In the genomic region with DNA sequence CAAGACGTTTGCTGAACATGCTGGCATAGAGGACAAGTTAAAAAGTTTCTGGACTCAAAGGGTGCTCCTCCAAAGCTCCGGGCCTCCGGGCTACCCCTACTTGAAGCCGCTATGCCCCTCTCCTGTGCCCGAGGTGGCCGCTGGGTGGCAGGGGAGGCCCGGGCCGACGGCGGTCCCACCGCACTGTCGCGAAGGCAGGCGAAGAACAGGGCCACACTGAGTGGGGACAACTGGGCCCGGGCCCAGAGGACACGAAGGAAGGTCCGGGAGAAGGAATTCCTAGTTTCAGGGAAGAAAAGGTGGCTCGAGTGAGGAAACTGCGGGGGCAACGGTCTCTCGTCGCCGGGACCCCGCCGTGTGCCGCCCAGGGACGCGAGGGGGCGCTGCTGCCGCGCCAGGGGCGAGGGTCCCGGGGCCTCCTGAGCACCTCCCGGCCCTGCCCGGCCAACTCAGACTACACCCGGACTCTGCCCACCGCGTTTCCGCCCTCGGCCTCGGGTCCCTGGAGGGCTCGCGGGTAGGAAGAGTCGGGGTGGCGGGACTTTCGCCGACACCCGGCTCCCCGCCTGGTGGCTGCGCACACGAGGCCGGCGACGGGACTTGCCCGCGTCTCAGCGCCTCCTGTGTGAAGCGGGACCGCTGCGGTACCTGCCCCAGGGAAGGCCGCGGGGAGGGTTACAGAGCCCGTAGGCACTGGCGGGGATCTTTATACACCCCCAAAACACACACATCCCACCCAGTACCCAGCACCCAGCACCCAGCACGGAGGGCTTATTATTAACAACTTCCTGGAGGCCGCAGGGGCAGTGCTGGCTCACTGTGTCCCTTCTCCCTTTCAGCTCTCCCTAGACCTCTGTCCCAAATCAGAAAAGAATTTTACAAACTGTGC, we compare ENCODE assay signal across 1 cellular context.
TF ChIP-seq lines count a peak whose summit lies in the region.

No MANE protein-coding gene starts in this region.

TF ChIP-seq in HepG2, 621 proteins besides CTCF, POLR2A, EP300 and RAD21 (continued from another document and continues in another):
- TF ChIP-seq ZNF839 (CRISPR knock-in tag; IDR thresholded peaks at IDR 0.05; ENCODE audit: borderline replicate concordance) = no peak
- TF ChIP-seq, protein P1, sequence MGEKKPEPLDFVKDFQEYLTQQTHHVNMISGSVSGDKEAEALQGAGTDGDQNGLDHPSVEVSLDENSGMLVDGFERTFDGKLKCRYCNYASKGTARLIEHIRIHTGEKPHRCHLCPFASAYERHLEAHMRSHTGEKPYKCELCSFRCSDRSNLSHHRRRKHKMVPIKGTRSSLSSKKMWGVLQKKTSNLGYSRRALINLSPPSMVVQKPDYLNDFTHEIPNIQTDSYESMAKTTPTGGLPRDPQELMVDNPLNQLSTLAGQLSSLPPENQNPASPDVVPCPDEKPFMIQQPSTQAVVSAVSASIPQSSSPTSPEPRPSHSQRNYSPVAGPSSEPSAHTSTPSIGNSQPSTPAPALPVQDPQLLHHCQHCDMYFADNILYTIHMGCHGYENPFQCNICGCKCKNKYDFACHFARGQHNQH (CRISPR knock-in tag; IDR thresholded peaks at IDR 0.05) = peak; percentile 44; the same call in 1 of the 2 replicates
- no peak for TF ChIP-seq ZNF317 (CRISPR knock-in tag; IDR thresholded peaks at IDR 0.05)
- 0 out of 2 replicates have a peak, but pooled peaks have one; percentile 16 for TF ChIP-seq ZNF337 (CRISPR knock-in tag; IDR thresholded peaks at IDR 0.05; ENCODE audit: borderline replicate concordance, low read depth)
- no peak for TF ChIP-seq ZMYM4 (CRISPR knock-in tag; IDR thresholded peaks at IDR 0.05)
- TF ChIP-seq RARG (CRISPR knock-in tag; IDR thresholded peaks at IDR 0.05; ENCODE audit: low read depth) = no peak
- no peak for TF ChIP-seq TCF7 (IDR thresholded peaks at IDR 0.05; ENCODE audit: low read depth)
- no peak for TF ChIP-seq FOSL2 (CRISPR knock-in tag; IDR thresholded peaks at IDR 0.05)
- no peak for TF ChIP-seq PAWR (CRISPR knock-in tag; IDR thresholded peaks at IDR 0.05; ENCODE audit: borderline replicate concordance)
- TF ChIP-seq ZBTB7B (CRISPR knock-in tag; IDR thresholded peaks at IDR 0.05) = no peak; the same call in 1 of the 2 replicates
- TF ChIP-seq FOXM1 (CRISPR knock-in tag; IDR thresholded peaks at IDR 0.05) = no peak
- TF ChIP-seq, protein P2, sequence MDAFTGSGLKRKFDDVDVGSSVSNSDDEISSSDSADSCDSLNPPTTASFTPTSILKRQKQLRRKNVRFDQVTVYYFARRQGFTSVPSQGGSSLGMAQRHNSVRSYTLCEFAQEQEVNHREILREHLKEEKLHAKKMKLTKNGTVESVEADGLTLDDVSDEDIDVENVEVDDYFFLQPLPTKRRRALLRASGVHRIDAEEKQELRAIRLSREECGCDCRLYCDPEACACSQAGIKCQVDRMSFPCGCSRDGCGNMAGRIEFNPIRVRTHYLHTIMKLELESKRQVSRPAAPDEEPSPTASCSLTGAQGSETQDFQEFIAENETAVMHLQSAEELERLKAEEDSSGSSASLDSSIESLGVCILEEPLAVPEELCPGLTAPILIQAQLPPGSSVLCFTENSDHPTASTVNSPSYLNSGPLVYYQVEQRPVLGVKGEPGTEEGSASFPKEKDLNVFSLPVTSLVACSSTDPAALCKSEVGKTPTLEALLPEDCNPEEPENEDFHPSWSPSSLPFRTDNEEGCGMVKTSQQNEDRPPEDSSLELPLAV (CRISPR knock-in tag; conservative IDR thresholded peaks at IDR 0.05; ENCODE audit: low read depth) = no peak
- no peak for TF ChIP-seq PPARG (CRISPR knock-in tag; conservative IDR thresholded peaks at IDR 0.05)
- TF ChIP-seq JUNB (CRISPR knock-in tag; IDR thresholded peaks at IDR 0.05; ENCODE audit: borderline replicate concordance) = no peak
- TF ChIP-seq, protein P3, sequence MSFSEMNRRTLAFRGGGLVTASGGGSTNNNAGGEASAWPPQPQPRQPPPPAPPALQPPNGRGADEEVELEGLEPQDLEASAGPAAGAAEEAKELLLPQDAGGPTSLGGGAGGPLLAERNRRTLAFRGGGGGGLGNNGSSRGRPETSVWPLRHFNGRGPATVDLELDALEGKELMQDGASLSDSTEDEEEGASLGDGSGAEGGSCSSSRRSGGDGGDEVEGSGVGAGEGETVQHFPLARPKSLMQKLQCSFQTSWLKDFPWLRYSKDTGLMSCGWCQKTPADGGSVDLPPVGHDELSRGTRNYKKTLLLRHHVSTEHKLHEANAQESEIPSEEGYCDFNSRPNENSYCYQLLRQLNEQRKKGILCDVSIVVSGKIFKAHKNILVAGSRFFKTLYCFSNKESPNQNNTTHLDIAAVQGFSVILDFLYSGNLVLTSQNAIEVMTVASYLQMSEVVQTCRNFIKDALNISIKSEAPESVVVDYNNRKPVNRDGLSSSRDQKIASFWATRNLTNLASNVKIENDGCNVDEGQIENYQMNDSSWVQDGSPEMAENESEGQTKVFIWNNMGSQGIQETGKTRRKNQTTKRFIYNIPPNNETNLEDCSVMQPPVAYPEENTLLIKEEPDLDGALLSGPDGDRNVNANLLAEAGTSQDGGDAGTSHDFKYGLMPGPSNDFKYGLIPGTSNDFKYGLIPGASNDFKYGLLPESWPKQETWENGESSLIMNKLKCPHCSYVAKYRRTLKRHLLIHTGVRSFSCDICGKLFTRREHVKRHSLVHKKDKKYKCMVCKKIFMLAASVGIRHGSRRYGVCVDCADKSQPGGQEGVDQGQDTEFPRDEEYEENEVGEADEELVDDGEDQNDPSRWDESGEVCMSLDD (CRISPR knock-in tag; IDR thresholded peaks at IDR 0.05; ENCODE audit: borderline replicate concordance) = no peak
- no peak for TF ChIP-seq ZFP1 (CRISPR knock-in tag; IDR thresholded peaks at IDR 0.05)
- TF ChIP-seq, protein P4, sequence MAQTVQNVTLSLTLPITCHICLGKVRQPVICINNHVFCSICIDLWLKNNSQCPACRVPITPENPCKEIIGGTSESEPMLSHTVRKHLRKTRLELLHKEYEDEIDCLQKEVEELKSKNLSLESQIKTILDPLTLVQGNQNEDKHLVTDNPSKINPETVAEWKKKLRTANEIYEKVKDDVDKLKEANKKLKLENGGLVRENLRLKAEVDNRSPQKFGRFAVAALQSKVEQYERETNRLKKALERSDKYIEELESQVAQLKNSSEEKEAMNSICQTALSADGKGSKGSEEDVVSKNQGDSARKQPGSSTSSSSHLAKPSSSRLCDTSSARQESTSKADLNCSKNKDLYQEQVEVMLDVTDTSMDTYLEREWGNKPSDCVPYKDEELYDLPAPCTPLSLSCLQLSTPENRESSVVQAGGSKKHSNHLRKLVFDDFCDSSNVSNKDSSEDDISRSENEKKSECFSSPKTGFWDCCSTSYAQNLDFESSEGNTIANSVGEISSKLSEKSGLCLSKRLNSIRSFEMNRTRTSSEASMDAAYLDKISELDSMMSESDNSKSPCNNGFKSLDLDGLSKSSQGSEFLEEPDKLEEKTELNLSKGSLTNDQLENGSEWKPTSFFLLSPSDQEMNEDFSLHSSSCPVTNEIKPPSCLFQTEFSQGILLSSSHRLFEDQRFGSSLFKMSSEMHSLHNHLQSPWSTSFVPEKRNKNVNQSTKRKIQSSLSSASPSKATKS (CRISPR knock-in tag; IDR thresholded peaks at IDR 0.05) = no peak
- no peak for TF ChIP-seq TCF7L2 (IDR thresholded peaks at IDR 0.05; ENCODE audit: low read depth, low read length)
- TF ChIP-seq EZH2 (conservative IDR thresholded peaks at IDR 0.05; ENCODE audit: low read depth, low read length) = 0 out of 2 replicates have a peak, but pooled peaks have one; percentile 29
- no peak for TF ChIP-seq ZNF616 (CRISPR knock-in tag; IDR thresholded peaks at IDR 0.05; ENCODE audit: low read depth)
- TF ChIP-seq ZNF496 (CRISPR knock-in tag; IDR thresholded peaks at IDR 0.05; ENCODE audit: insufficient replicate concordance) = no peak
- no peak for TF ChIP-seq ZNF790 (CRISPR knock-in tag; IDR thresholded peaks at IDR 0.05; ENCODE audit: borderline replicate concordance)
- TF ChIP-seq ZBTB20 (CRISPR knock-in tag; IDR thresholded peaks at IDR 0.05; ENCODE audit: borderline replicate concordance, low read depth) = no peak
- TF ChIP-seq, protein P5, sequence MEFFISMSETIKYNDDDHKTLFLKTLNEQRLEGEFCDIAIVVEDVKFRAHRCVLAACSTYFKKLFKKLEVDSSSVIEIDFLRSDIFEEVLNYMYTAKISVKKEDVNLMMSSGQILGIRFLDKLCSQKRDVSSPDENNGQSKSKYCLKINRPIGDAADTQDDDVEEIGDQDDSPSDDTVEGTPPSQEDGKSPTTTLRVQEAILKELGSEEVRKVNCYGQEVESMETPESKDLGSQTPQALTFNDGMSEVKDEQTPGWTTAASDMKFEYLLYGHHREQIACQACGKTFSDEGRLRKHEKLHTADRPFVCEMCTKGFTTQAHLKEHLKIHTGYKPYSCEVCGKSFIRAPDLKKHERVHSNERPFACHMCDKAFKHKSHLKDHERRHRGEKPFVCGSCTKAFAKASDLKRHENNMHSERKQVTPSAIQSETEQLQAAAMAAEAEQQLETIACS (CRISPR knock-in tag; IDR thresholded peaks at IDR 0.05) = no peak
- TF ChIP-seq, protein P6, sequence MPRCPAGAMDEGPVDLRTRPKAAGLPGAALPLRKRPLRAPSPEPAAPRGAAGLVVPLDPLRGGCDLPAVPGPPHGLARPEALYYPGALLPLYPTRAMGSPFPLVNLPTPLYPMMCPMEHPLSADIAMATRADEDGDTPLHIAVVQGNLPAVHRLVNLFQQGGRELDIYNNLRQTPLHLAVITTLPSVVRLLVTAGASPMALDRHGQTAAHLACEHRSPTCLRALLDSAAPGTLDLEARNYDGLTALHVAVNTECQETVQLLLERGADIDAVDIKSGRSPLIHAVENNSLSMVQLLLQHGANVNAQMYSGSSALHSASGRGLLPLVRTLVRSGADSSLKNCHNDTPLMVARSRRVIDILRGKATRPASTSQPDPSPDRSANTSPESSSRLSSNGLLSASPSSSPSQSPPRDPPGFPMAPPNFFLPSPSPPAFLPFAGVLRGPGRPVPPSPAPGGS (CRISPR knock-in tag; IDR thresholded peaks at IDR 0.05) = no peak
- TF ChIP-seq, protein P7, sequence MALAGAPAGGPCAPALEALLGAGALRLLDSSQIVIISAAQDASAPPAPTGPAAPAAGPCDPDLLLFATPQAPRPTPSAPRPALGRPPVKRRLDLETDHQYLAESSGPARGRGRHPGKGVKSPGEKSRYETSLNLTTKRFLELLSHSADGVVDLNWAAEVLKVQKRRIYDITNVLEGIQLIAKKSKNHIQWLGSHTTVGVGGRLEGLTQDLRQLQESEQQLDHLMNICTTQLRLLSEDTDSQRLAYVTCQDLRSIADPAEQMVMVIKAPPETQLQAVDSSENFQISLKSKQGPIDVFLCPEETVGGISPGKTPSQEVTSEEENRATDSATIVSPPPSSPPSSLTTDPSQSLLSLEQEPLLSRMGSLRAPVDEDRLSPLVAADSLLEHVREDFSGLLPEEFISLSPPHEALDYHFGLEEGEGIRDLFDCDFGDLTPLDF (CRISPR knock-in tag; IDR thresholded peaks at IDR 0.05) = no peak
- no peak for TF ChIP-seq WIZ (CRISPR knock-in tag; IDR thresholded peaks at IDR 0.05)
- TF ChIP-seq, protein P8, sequence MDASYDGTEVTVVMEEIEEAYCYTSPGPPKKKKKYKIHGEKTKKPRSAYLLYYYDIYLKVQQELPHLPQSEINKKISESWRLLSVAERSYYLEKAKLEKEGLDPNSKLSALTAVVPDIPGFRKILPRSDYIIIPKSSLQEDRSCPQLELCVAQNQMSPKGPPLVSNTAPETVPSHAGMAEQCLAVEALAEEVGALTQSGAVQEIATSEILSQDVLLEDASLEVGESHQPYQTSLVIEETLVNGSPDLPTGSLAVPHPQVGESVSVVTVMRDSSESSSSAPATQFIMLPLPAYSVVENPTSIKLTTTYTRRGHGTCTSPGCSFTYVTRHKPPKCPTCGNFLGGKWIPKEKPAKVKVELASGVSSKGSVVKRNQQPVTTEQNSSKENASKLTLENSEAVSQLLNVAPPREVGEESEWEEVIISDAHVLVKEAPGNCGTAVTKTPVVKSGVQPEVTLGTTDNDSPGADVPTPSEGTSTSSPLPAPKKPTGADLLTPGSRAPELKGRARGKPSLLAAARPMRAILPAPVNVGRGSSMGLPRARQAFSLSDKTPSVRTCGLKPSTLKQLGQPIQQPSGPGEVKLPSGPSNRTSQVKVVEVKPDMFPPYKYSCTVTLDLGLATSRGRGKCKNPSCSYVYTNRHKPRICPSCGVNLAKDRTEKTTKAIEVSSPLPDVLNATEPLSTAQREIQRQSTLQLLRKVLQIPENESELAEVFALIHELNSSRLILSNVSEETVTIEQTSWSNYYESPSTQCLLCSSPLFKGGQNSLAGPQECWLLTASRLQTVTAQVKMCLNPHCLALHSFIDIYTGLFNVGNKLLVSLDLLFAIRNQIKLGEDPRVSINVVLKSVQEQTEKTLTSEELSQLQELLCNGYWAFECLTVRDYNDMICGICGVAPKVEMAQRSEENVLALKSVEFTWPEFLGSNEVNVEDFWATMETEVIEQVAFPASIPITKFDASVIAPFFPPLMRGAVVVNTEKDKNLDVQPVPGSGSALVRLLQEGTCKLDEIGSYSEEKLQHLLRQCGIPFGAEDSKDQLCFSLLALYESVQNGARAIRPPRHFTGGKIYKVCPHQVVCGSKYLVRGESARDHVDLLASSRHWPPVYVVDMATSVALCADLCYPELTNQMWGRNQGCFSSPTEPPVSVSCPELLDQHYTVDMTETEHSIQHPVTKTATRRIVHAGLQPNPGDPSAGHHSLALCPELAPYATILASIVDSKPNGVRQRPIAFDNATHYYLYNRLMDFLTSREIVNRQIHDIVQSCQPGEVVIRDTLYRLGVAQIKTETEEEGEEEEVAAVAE (CRISPR knock-in tag; IDR thresholded peaks at IDR 0.05; ENCODE audit: borderline replicate concordance) = no peak
- TF ChIP-seq ZNF549 (CRISPR knock-in tag; IDR thresholded peaks at IDR 0.05) = no peak
- no peak for TF ChIP-seq ZFP36L2 (CRISPR knock-in tag; IDR thresholded peaks at IDR 0.05)
- TF ChIP-seq TP53 (CRISPR knock-in tag; conservative IDR thresholded peaks at IDR 0.05) = no peak
- TF ChIP-seq SRSF9 (IDR thresholded peaks at IDR 0.05; ENCODE audit: borderline replicate concordance, insufficient read depth, low read depth, low read length, poor library complexity, severe bottlenecking) = no peak
- TF ChIP-seq ZZZ3 (CRISPR knock-in tag; IDR thresholded peaks at IDR 0.05; ENCODE audit: borderline replicate concordance) = no peak
- no peak for TF ChIP-seq ZNF841 (CRISPR knock-in tag; IDR thresholded peaks at IDR 0.05; ENCODE audit: borderline replicate concordance)
- 0 out of 2 replicates have a peak, but pooled peaks have one; percentile 23 for TF ChIP-seq HOXA5 (CRISPR knock-in tag; IDR thresholded peaks at IDR 0.05)
- no peak for TF ChIP-seq AGO1 (IDR thresholded peaks at IDR 0.05; ENCODE audit: low read depth, low read length, poor library complexity, severe bottlenecking)
- TF ChIP-seq, protein P9, sequence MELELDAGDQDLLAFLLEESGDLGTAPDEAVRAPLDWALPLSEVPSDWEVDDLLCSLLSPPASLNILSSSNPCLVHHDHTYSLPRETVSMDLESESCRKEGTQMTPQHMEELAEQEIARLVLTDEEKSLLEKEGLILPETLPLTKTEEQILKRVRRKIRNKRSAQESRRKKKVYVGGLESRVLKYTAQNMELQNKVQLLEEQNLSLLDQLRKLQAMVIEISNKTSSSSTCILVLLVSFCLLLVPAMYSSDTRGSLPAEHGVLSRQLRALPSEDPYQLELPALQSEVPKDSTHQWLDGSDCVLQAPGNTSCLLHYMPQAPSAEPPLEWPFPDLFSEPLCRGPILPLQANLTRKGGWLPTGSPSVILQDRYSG (CRISPR knock-in tag; IDR thresholded peaks at IDR 0.05) = no peak
- peak; percentile 60 for TF ChIP-seq ZNF768 (CRISPR knock-in tag; IDR thresholded peaks at IDR 0.05)
- TF ChIP-seq KMT2B (CRISPR knock-in tag; IDR thresholded peaks at IDR 0.05) = no peak
